In genomic region chr16:64841482-64841881, GRCh38 we compare ENCODE assay signal across 13 cellular contexts.
DNase-seq lines count a peak whose midpoint lies in the region; ATAC-seq and TF ChIP-seq lines count a peak whose summit lies in the region.
"Had no signal": no experiment of that assay in that cellular context is flagged by ENCODE, and none has a peak within 500 bp of the region (broad histone marks: within the 10 kb centered on the region; RNA-seq: fewer than 3 reads in every experiment).

No MANE protein-coding gene starts in this region.

- no peak overlapping the region for H2BK15ac ChIP-seq in H9 (ENCODE audit: low read depth, low read length)

- no peak overlapping the region for H3K56ac ChIP-seq in H9 (ENCODE audit: insufficient read length, low read depth, low read length)

- no peak overlapping the region for H3K14ac ChIP-seq in H9 (ENCODE audit: insufficient read depth, low read length)

- no peak overlapping the region for H2BK5ac ChIP-seq in H9 (ENCODE audit: insufficient read length, low read length)

- no peaks in the 10 kb centered on the region for H3K9me3 ChIP-seq in H9 (ENCODE audit: control insufficient read depth, low read depth, low read length)
- H3K9me3 ChIP-seq in OCI-LY1 (ENCODE audit: low read length): no peaks in the 10 kb centered on the region
- H3K9me3 ChIP-seq in MG63: no peaks in the 10 kb centered on the region
- H3K9me3 ChIP-seq: A549, Caco-2 had no signal

- H4K5ac ChIP-seq in H9 (ENCODE audit: insufficient read length, low read depth, low read length): no peak overlapping the region

- no peak overlapping the region for H2BK120ac ChIP-seq in H9 (ENCODE audit: low read depth, low read length, poor library complexity, severe bottlenecking)

- H3K4me1 ChIP-seq in H9 (ENCODE audit: insufficient read depth, low read length) (no peaks in the 10 kb centered on the region), OCI-LY1 (ENCODE audit: insufficient read depth, low read length, severe bottlenecking) (no peaks in the 10 kb centered on the region)
- H3K4me1 ChIP-seq: A549, Caco-2 had no signal

- H3F3A ChIP-seq in OCI-LY1 (ENCODE audit: insufficient read depth, low read length): no peaks in the 10 kb centered on the region

- H3K4me3 ChIP-seq in OCI-LY1 (ENCODE audit: low read depth, low read length, poor library complexity, severe bottlenecking): no peak overlapping the region
- H3K4me3 ChIP-seq in MG63: no peak overlapping the region
- H3K4me3 ChIP-seq: A549 had no signal

- DNase-seq in H9 (no peak), chondrocyte (ENCODE audit: low spot score) (no peak), cerebellum (ENCODE audit: low spot score) (no peak), MG63 (no peak)
- DNase-seq: CD8-positive, alpha-beta memory T cell; DND-41; GDM1 had no signal

- no peaks in the 10 kb centered on the region for H3K36me3 ChIP-seq in OCI-LY1 (ENCODE audit: insufficient read depth, low read length)
- no peaks in the 10 kb centered on the region for H3K36me3 ChIP-seq in MG63

- H2BK20ac ChIP-seq in H9 (ENCODE audit: low read depth, low read length, poor library complexity, severe bottlenecking): no peak overlapping the region

- no peak overlapping the region for H2AK5ac ChIP-seq in H9 (ENCODE audit: insufficient read length, low read length)

- no peak overlapping the region for H3K9ac ChIP-seq in H9 (ENCODE audit: extremely low read depth, insufficient read length, low read length)
- H3K9ac ChIP-seq in OCI-LY1 (ENCODE audit: low read length): no peak overlapping the region

- no peaks in the 10 kb centered on the region; a peak in 1 of 5 replicates for H3K9me3 Mint-ChIP-seq in H9
- H3K9me3 Mint-ChIP-seq in chondrocyte (ENCODE audit: low read depth): no peaks in the 10 kb centered on the region
- no peaks in the 10 kb centered on the region for H3K9me3 Mint-ChIP-seq in nephron
- peaks cover 27% of the 10 kb centered on the region for H3K9me3 Mint-ChIP-seq in activated T-helper 17 cell treated with anti-CD3 and anti-CD28 coated beads, Interleukin-2, amount 50 U/mL, for 72 hours

- H3K27ac Mint-ChIP-seq in H9 (no peak overlapping the region), chondrocyte (ENCODE audit: unreplicated experiment) (peak overlapping the region; percentile 75), nephron (peak overlapping the region in 2 of 3 experiments; percentile 42 to 92)
- H3K27ac Mint-ChIP-seq in activated T-helper 17 cell treated with anti-CD3 and anti-CD28 coated beads, Interleukin-2, amount 50 U/mL, for 72 hours: no peak overlapping the region
- H3K27ac Mint-ChIP-seq: CD8-positive, alpha-beta memory T cell had no signal

- H3K23ac ChIP-seq in H9 (ENCODE audit: insufficient read length, low read depth, low read length): no peak overlapping the region

- no peak overlapping the region for H3K18ac ChIP-seq in H9 (ENCODE audit: insufficient read length, low read depth, low read length)

- H3K79me2 ChIP-seq in H9 (ENCODE audit: insufficient read depth, low read length): no peaks in the 10 kb centered on the region
- no peaks in the 10 kb centered on the region for H3K79me2 ChIP-seq in OCI-LY1 (ENCODE audit: insufficient read depth, low read length)

- H2AFZ ChIP-seq in H9 (ENCODE audit: low read length) (no peak overlapping the region), OCI-LY1 (ENCODE audit: low read length) (no peak overlapping the region)

- H3K9me2 ChIP-seq in OCI-LY1 (ENCODE audit: low read depth, low read length): no peaks in the 10 kb centered on the region

- ATAC-seq in activated T-helper 17 cell treated with anti-CD3 and anti-CD28 coated beads, Interleukin-2, amount 50 U/mL, for 72 hours (replicated peaks): no peak
- ATAC-seq: A549, HCT116 had no signal

- H3K4me3 Mint-ChIP-seq in H9 (no peak overlapping the region), chondrocyte (ENCODE audit: unreplicated experiment) (no peak overlapping the region), nephron (no peak overlapping the region)
- H3K4me3 Mint-ChIP-seq in activated T-helper 17 cell treated with anti-CD3 and anti-CD28 coated beads, Interleukin-2, amount 50 U/mL, for 72 hours: no peak overlapping the region
- H3K4me3 Mint-ChIP-seq: CD8-positive, alpha-beta memory T cell had no signal

- H3K23me2 ChIP-seq in H9 (ENCODE audit: insufficient read length, low read depth, low read length, poor library complexity, severe bottlenecking): no peaks in the 10 kb centered on the region

- H3T11ph ChIP-seq in H9 (ENCODE audit: low read length): no peak overlapping the region

- peak; percentile 50 for TF ChIP-seq CTCF in H9 (conservative IDR thresholded peaks at IDR 0.05)
- peak; percentile 23; the same call in 1 of the 2 replicates for TF ChIP-seq CTCF in OCI-LY1 (IDR thresholded peaks at IDR 0.05; ENCODE audit: low read length)
- TF ChIP-seq CTCF in chondrocyte (IDR thresholded peaks at IDR 0.05): peak; percentile 23
- no peak for TF ChIP-seq CTCF in nephron (IDR thresholded peaks at IDR 0.05; ENCODE audit: unreplicated experiment in 3 of 3)

- H3K27me3 Mint-ChIP-seq in H9 (ENCODE audit: low read depth) (peaks cover 5% of the 10 kb centered on the region), chondrocyte (ENCODE audit: low read depth) (no peaks in the 10 kb centered on the region), nephron (ENCODE audit: low read depth) (no peaks in the 10 kb centered on the region)
- H3K27me3 Mint-ChIP-seq in activated T-helper 17 cell treated with anti-CD3 and anti-CD28 coated beads, Interleukin-2, amount 50 U/mL, for 72 hours: no peaks in the 10 kb centered on the region
- H3K27me3 Mint-ChIP-seq: CD8-positive, alpha-beta memory T cell had no signal

- no peak overlapping the region for H2BK12ac ChIP-seq in H9 (ENCODE audit: insufficient read length, low read depth, low read length)

- H4K20me1 ChIP-seq in H9 (ENCODE audit: control insufficient read depth, insufficient read depth, insufficient read length) (no peaks in the 10 kb centered on the region), OCI-LY1 (ENCODE audit: insufficient read depth, low read length) (no peaks in the 10 kb centered on the region)

- H3K4ac ChIP-seq in H9 (ENCODE audit: low read depth, low read length): no peak overlapping the region

- no peaks in the 10 kb centered on the region for H3K36me3 Mint-ChIP-seq in H9 (ENCODE audit: insufficient read depth in 1 of 3, low read depth in 3 of 3)
- H3K36me3 Mint-ChIP-seq in chondrocyte (ENCODE audit: low read depth): no peaks in the 10 kb centered on the region
- no peaks in the 10 kb centered on the region for H3K36me3 Mint-ChIP-seq in nephron (ENCODE audit: low read depth)
- no peaks in the 10 kb centered on the region for H3K36me3 Mint-ChIP-seq in activated T-helper 17 cell treated with anti-CD3 and anti-CD28 coated beads, Interleukin-2, amount 50 U/mL, for 72 hours (ENCODE audit: low read depth)
- H3K36me3 Mint-ChIP-seq: CD8-positive, alpha-beta memory T cell had no signal

- H3K79me1 ChIP-seq in H9 (ENCODE audit: insufficient read depth, low read depth, low read length, poor library complexity, severe bottlenecking): no peaks in the 10 kb centered on the region

- H4K8ac ChIP-seq in H9 (replicated peaks; ENCODE audit: insufficient read length, low read depth, low read length): no peak overlapping the region

- H3K4me1 Mint-ChIP-seq in H9: no peaks in the 10 kb centered on the region
- peaks cover 25% of the 10 kb centered on the region for H3K4me1 Mint-ChIP-seq in chondrocyte (ENCODE audit: low read depth)
- peaks cover 26% of the 10 kb centered on the region for H3K4me1 Mint-ChIP-seq in nephron
- no peaks in the 10 kb centered on the region for H3K4me1 Mint-ChIP-seq in activated T-helper 17 cell treated with anti-CD3 and anti-CD28 coated beads, Interleukin-2, amount 50 U/mL, for 72 hours
- H3K4me1 Mint-ChIP-seq: CD8-positive, alpha-beta memory T cell had no signal

- H4K91ac ChIP-seq in H9 (ENCODE audit: insufficient read length, low read depth, low read length): no peak overlapping the region

- no peak overlapping the region for H3K27ac ChIP-seq in H9 (ENCODE audit: insufficient read length, low read depth, low read length)
- no peak overlapping the region for H3K27ac ChIP-seq in OCI-LY1 (ENCODE audit: low read depth, low read length, poor library complexity, severe bottlenecking)
- H3K27ac ChIP-seq: A549 had no signal

- H3K27me3 ChIP-seq in H9 (ENCODE audit: insufficient read depth, low read length) (no peaks in the 10 kb centered on the region), OCI-LY1 (ENCODE audit: insufficient read depth, low read length) (no peaks in the 10 kb centered on the region), MG63 (no peaks in the 10 kb centered on the region)

- no peak overlapping the region for H3K4me2 ChIP-seq in H9 (ENCODE audit: insufficient read depth, insufficient read length, low read length)
- H3K4me2 ChIP-seq in OCI-LY1 (ENCODE audit: low read length): no peak overlapping the region
- H3K4me2 ChIP-seq: A549 had no signal

Comparison
In these comparisons a context has a peak if more than half of its experiments do, and no peak if none do; other contexts are left out.
1. H3K27ac Mint-ChIP-seq: peak in chondrocyte (single experiment) and nephron (2 of 3); none in H9 (0 of 3) and activated T-helper 17 cell treated with anti-CD3 and anti-CD28 coated beads, Interleukin-2, amount 50 U/mL, for 72 hours (single experiment).
2. CTCF ChIP-seq: peak in H9 (single experiment), OCI-LY1 (single experiment) and chondrocyte (single experiment); none in nephron (0 of 3).